Comparison of ENCODE assay signal across 27 cellular contexts in genomic region chr13:67273001-67273400, GRCh38.
"Had no signal": no experiment of that assay in that cellular context is flagged by ENCODE, and none has a peak within 500 bp of the region (broad histone marks: within the 10 kb centered on the region; RNA-seq: fewer than 3 reads in every experiment).

No MANE protein-coding gene starts in this region.

- H3K36me3 ChIP-seq: cardiac muscle cell, esophagus squamous epithelium, left ventricle myocardium inferior, suprapubic skin, transverse colon, uterus had no signal

- H3K4me1 Mint-ChIP-seq: activated B cell treated with CpG ODN at 0.5 μM for 24 hours; activated CD4-positive, alpha-beta T cell treated with anti-CD3 and anti-CD28 coated beads, Interleukin-2, amount 10 ng/mL, durations not matched to agents 24 days and 14 days; nephron progenitor cell; stimulated activated naive CD8-positive, alpha-beta T cell treated with anti-CD3 and anti-CD28 coated beads, Interleukin-15, amount 100 ng/mL, for 72 hours; T-cell had no signal

- DNase-seq: activated B cell treated with CpG ODN at 0.5 μM for 24 hours; activated CD4-positive, alpha-beta T cell treated with anti-CD3 and anti-CD28 coated beads, Interleukin-2, amount 10 ng/mL, durations not matched to agents 24 days and 14 days; activated CD8-positive, alpha-beta T cell treated with anti-CD3 and anti-CD28 coated beads, Interleukin-2, amount 10 ng/mL, durations not matched to agents 7 days and 5 days; activated naive CD4-positive, alpha-beta T cell treated with anti-CD3 and anti-CD28 coated beads, Interleukin-2, amount 50 U/mL, for 16 hours; activated T-cell treated with anti-CD3 and anti-CD28 coated beads, Interleukin-2, amount 50 U/mL, for 24 hours; dermis blood vessel endothelial cell; effector memory CD4-positive, alpha-beta T cell; esophagus squamous epithelium; head of caudate nucleus; kidney glomerular epithelial cell; left ventricle myocardium inferior; mammary epithelial cell; midbrain; nephron progenitor cell; occipital lobe; stimulated activated CD4-positive, alpha-beta T cell treated with anti-CD3 and anti-CD28 coated beads, Interleukin-15, amount 100 ng/mL, for 24 hours; stimulated activated CD4-positive, alpha-beta T cell treated with anti-CD3 and anti-CD28 coated beads, Interleukin-2, amount 100 ng/mL, for 48 hours; stimulated activated naive CD8-positive, alpha-beta T cell treated with anti-CD3 and anti-CD28 coated beads, Interleukin-15, amount 100 ng/mL, for 72 hours; T-cell; transverse colon; uterus had no signal

- H3K4me1 ChIP-seq: esophagus squamous epithelium, left ventricle myocardium inferior, suprapubic skin, transverse colon, uterus had no signal

- H3K27ac Mint-ChIP-seq: activated B cell treated with CpG ODN at 0.5 μM for 24 hours; activated CD4-positive, alpha-beta T cell treated with anti-CD3 and anti-CD28 coated beads, Interleukin-2, amount 10 ng/mL, durations not matched to agents 24 days and 14 days; activated CD8-positive, alpha-beta T cell treated with anti-CD3 and anti-CD28 coated beads, Interleukin-2, amount 10 ng/mL, durations not matched to agents 7 days and 5 days; activated T-cell treated with anti-CD3 and anti-CD28 coated beads, Interleukin-2, amount 50 U/mL, for 24 hours; activated T-helper 2 cell treated with anti-CD3 and anti-CD28 coated beads, Interferon-gamma antibody, Interleukin-2, Interleukin-4, amounts not matched to agents 10 μg/mL and 5 μg/mL and 100 μg/mL, durations not matched to agents 14 hours and 24 hours and 36 hours; nephron progenitor cell; stimulated activated naive CD8-positive, alpha-beta T cell treated with anti-CD3 and anti-CD28 coated beads, Interleukin-15, amount 100 ng/mL, for 72 hours; T-cell had no signal

- FAIRE-seq: endothelial cell of umbilical vein, frontal cortex had no signal

- H3K9me3 Mint-ChIP-seq: activated CD4-positive, alpha-beta T cell treated with anti-CD3 and anti-CD28 coated beads, Interleukin-2, amount 10 ng/mL, durations not matched to agents 24 days and 14 days; activated T-helper 2 cell treated with anti-CD3 and anti-CD28 coated beads, Interferon-gamma antibody, Interleukin-2, Interleukin-4, amounts not matched to agents 10 μg/mL and 5 μg/mL and 100 μg/mL, durations not matched to agents 14 hours and 24 hours and 36 hours; nephron progenitor cell had no signal

- H3K4me3 Mint-ChIP-seq: activated B cell treated with CpG ODN at 0.5 μM for 24 hours; activated CD4-positive, alpha-beta T cell treated with anti-CD3 and anti-CD28 coated beads, Interleukin-2, amount 10 ng/mL, durations not matched to agents 24 days and 14 days; activated CD8-positive, alpha-beta T cell treated with anti-CD3 and anti-CD28 coated beads, Interleukin-2, amount 10 ng/mL, durations not matched to agents 7 days and 5 days; activated T-cell treated with anti-CD3 and anti-CD28 coated beads, Interleukin-2, amount 50 U/mL, for 24 hours; nephron progenitor cell; stimulated activated naive CD8-positive, alpha-beta T cell treated with anti-CD3 and anti-CD28 coated beads, Interleukin-15, amount 100 ng/mL, for 72 hours; T-cell had no signal

- H3K27me3 Mint-ChIP-seq: activated B cell treated with CpG ODN at 0.5 μM for 24 hours; activated CD4-positive, alpha-beta T cell treated with anti-CD3 and anti-CD28 coated beads, Interleukin-2, amount 10 ng/mL, durations not matched to agents 24 days and 14 days; activated T-cell treated with anti-CD3 and anti-CD28 coated beads, Interleukin-2, amount 50 U/mL, for 24 hours; T-cell had no signal

- H3K9me3 ChIP-seq: esophagus squamous epithelium, left ventricle myocardium inferior, suprapubic skin, transverse colon, uterus had no signal

- H3K27me3 ChIP-seq: cardiac muscle cell, esophagus squamous epithelium, suprapubic skin, transverse colon, uterus had no signal

- H3K27ac ChIP-seq: cardiac muscle cell, esophagus squamous epithelium, left ventricle myocardium inferior, skin epidermis, suprapubic skin, transverse colon, uterus had no signal

- H3K36me3 Mint-ChIP-seq: T-cell had no signal

- ATAC-seq: activated CD8-positive, alpha-beta T cell treated with anti-CD3 and anti-CD28 coated beads, Interleukin-2, amount 10 ng/mL, durations not matched to agents 7 days and 5 days; stimulated activated naive CD8-positive, alpha-beta T cell treated with anti-CD3 and anti-CD28 coated beads, Interleukin-15, amount 100 ng/mL, for 72 hours; T-cell had no signal

- H3K4me3 ChIP-seq: cardiac muscle cell, esophagus squamous epithelium, left ventricle myocardium inferior, skin epidermis, suprapubic skin, transverse colon, uterus had no signal
